ENCODE assay signal across 20 cellular contexts in the genomic region with DNA sequence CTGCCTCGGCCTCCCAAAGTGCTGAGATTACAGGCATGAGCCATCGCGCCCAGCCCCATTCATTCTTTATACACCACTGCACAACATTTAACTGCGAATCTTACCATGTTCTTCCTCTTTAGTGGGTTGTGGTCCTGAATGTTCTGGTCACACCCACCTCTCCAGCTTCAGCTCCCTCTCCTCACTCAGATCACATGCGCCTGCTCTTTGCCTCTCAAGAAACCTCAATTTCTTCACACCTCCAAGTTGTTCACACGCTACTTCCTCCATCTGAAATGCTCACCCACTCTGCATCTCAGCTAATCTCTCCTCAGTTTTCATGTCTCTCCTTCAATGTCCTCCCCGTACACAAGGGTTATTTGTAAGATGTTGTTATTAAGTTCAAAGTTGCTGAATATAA. TPM values are rescaled to one million over a fixed set of nuclear protein-coding genes. Genes with fewer than 3 reads are reported as not detected.
DNase-seq lines count a peak whose midpoint lies in the region; ATAC-seq, FAIRE-seq and TF ChIP-seq lines count a peak whose summit lies in the region.
"Had no signal": no experiment of that assay in that cellular context is flagged by ENCODE, and none has a peak within 500 bp of the region (broad histone marks: within the 10 kb centered on the region; RNA-seq: fewer than 3 reads in every experiment).

No MANE protein-coding gene starts in this region.

- no peak for ATAC-seq in GM23338
- ATAC-seq in K562 = no peak
- ATAC-seq in HG02642 (IDR thresholded peaks at IDR 0.05; ENCODE audit: poor library complexity, unreplicated experiment) = no peak
- ATAC-seq in Right ventricle myocardium inferior = no peak

- FAIRE-seq in K562 (lab: Jason Lieb, UNC) = no peak
- FAIRE-seq: A204.1, GM12892, H54 had no signal

- H3K9me1 ChIP-seq in K562 (ENCODE audit: control insufficient read depth, insufficient read depth, low read length) = no peaks in the 10 kb centered on the region

- H3K4me2 ChIP-seq in GM23338 (peak overlapping the region; percentile 91; the same call in 1 of the 2 replicates), K562 (ENCODE audit: insufficient read depth, low read length) (no peak overlapping the region)

- H3K9me2 ChIP-seq in GM23338 (ENCODE audit: insufficient read depth) = no peaks in the 10 kb centered on the region

- CTCF ChIA-PET in K562 (lab: Yijun Ruan, JAX; ENCODE audit: low intra/inter-chr PET ratio) = no interaction called here

- no peak for TF ChIP-seq EP300 in K562 (IDR thresholded peaks at IDR 0.05; ENCODE audit: low read length)

- no peak for TF ChIP-seq RAD21 in K562 (CRISPR knock-in tag; conservative IDR thresholded peaks at IDR 0.05 in 1 of 2, IDR thresholded peaks at IDR 0.05 in 1 of 2)

- peaks cover 28% of the 10 kb centered on the region for H3K27me3 ChIP-seq in GM23338 (ENCODE audit: insufficient read depth)
- H3K27me3 ChIP-seq in K562 (ENCODE audit: control insufficient read depth in 2 of 2, insufficient read depth in 2 of 2, low read length in 2 of 2) = peaks cover 20 to 47% of the 10 kb centered on the region in 2 experiments; a peak in 4 of 5 replicates

- 0 out of 2 replicates have a peak, but pooled peaks cover 4% of the 10 kb centered on the region for H3F3A ChIP-seq in GM23338 (replicated peaks; ENCODE audit: low read depth)

- no peak overlapping the region for H3K9ac ChIP-seq in K562 (ENCODE audit: insufficient read depth in 1 of 2, low read depth in 2 of 2, low read length in 2 of 2)

- H3K9me3 ChIP-seq in K562 (replicated peaks; ENCODE audit: control insufficient read depth, insufficient read depth, low read depth, low read length) = no peaks in the 10 kb centered on the region
- H3K9me3 ChIP-seq: BE2C had no signal

- no peak overlapping the region for H2AFZ ChIP-seq in GM23338
- H2AFZ ChIP-seq in K562 (ENCODE audit: low read depth, low read length) = no peak overlapping the region

- H3K4me1 ChIP-seq in GM23338 (ENCODE audit: insufficient read depth) (peaks cover 41% of the 10 kb centered on the region), K562 (replicated peaks in 1 of 2; ENCODE audit: control insufficient read depth in 2 of 2, insufficient read depth in 2 of 2, low read length in 2 of 2) (peaks cover 0 to 16% of the 10 kb centered on the region in 2 experiments; a peak in 3 of 5 replicates)
- H3K4me1 ChIP-seq: BE2C had no signal

- H3K36me3 Mint-ChIP-seq in GM23338 (ENCODE audit: low read depth) = no peaks in the 10 kb centered on the region

- TF ChIP-seq POLR2A in K562 (conservative IDR thresholded peaks at IDR 0.05) = no peak

- no peak overlapping the region for H3K27ac ChIP-seq in GM23338 (ENCODE audit: low read depth)
- H3K27ac ChIP-seq in K562 (ENCODE audit: extremely low read depth, low read depth, low read length) = no peak overlapping the region
- H3K27ac ChIP-seq: HL-60 had no signal

- H3K79me2 ChIP-seq in GM23338 (replicated peaks; ENCODE audit: insufficient read depth) = peaks cover 11% of the 10 kb centered on the region
- H3K79me2 ChIP-seq in K562 (ENCODE audit: control insufficient read depth, insufficient read depth, low read length) = no peaks in the 10 kb centered on the region

- TF ChIP-seq CTCF in GM23338 (conservative IDR thresholded peaks at IDR 0.05; ENCODE audit: low read depth in 2 of 2) (no peak), K562 (IDR thresholded peaks at IDR 0.05 in 2 of 3, conservative IDR thresholded peaks at IDR 0.05 in 1 of 3; ENCODE audit: insufficient read depth in 2 of 3, low read depth in 1 of 3, low read length in 3 of 3) (no peak)

- peaks cover 29% of the 10 kb centered on the region for H3K27me3 Mint-ChIP-seq in GM23338 (ENCODE audit: insufficient read depth, low read depth, poor library complexity)

- H3K4me3 ChIP-seq in GM23338 (peak overlapping the region; percentile 21; the same call in 1 of the 2 replicates), K562 (no peak overlapping the region)

- POLR2A ChIA-PET in K562 (lab: Yijun Ruan, JAX) = interaction anchor here (0.6 to 1.4 kb wide), 3 partner anchors 9 to 126 kb away, joined by 3 read pairs; no protein-coding TSS in a partner anchor

- H3K36me3 ChIP-seq in GM23338 (ENCODE audit: insufficient read depth) (no peaks in the 10 kb centered on the region), K562 (ENCODE audit: control insufficient read depth, insufficient read depth, low read length) (no peaks in the 10 kb centered on the region)
- H3K36me3 ChIP-seq: BE2C had no signal

- no peak overlapping the region for H3K4me3 Mint-ChIP-seq in GM23338
- H3K4me3 Mint-ChIP-seq: CD4-positive, alpha-beta T cell had no signal

- H3K4me1 Mint-ChIP-seq in GM23338 = peaks cover 39% of the 10 kb centered on the region

- DNase-seq in GM23338 (ENCODE audit: low spot score) (no peak), SKM-1 (lab: John Stamatoyannopoulos, UW; ENCODE audit: unreplicated experiment) (peak; percentile 81), K562 (ENCODE audit: extremely low read depth in 1 of 4, low spot score in 3 of 4) (no peak), amniotic stem cell (lab: John Stamatoyannopoulos, UW) (no peak), Right ventricle myocardium inferior (ENCODE audit: missing footprints) (no peak)
- DNase-seq in activated CD8-positive, alpha-beta memory T cell treated with anti-CD3 and anti-CD28 coated beads for 24 hours = no peak
- DNase-seq: ACHN; BE2C; C1 segment of cervical spinal cord; CD4-positive, alpha-beta T cell; DMS153; DMS79; GDM1; HCEC 1CT had no signal

- no TSS peak for BruUV-seq in K562 (replicated peaks; lab: Mats Ljungman, UMichigan)

- intact Hi-C loops in K562 (cut with micrococcal nuclease) (no loop called here), Right ventricle myocardium inferior (cut with DNase I) (no loop called here)

- H3K9me3 Mint-ChIP-seq in GM23338 = no peaks in the 10 kb centered on the region
- H3K9me3 Mint-ChIP-seq: CD4-positive, alpha-beta T cell had no signal

- H3K27ac Mint-ChIP-seq in GM23338 = no peak overlapping the region
- H3K27ac Mint-ChIP-seq: CD4-positive, alpha-beta T cell had no signal

- in situ Hi-C loops in K562 (cut with MboI) = no loop called here

- no peaks in the 10 kb centered on the region for H4K20me1 ChIP-seq in GM23338 (replicated peaks; ENCODE audit: insufficient read depth)
- H4K20me1 ChIP-seq in K562 (replicated peaks; ENCODE audit: control insufficient read depth, insufficient read depth, low read length) = no peaks in the 10 kb centered on the region

- WGBS in K562 (ENCODE audit: insufficient coverage, low coverage, missing lambda C conversion rate) = 18% methylated on average over 7 of the region's 7 CpGs

TF ChIP-seq in GM23338, 12 proteins besides CTCF, POLR2A, EP300 and RAD21:
- TF ChIP-seq ZNF331 (CRISPR knock-in tag; IDR thresholded peaks at IDR 0.05; ENCODE audit: low read depth) (no peak), ZNF114 (CRISPR knock-in tag; IDR thresholded peaks at IDR 0.05) (no peak), POLR2AphosphoS5 (IDR thresholded peaks at IDR 0.05; ENCODE audit: low read depth) (no peak), EZH2 (IDR thresholded peaks at IDR 0.05; ENCODE audit: low read depth, unreplicated experiment) (no peak), STAT1 (IDR thresholded peaks at IDR 0.05; ENCODE audit: unreplicated experiment) (no peak)

TF ChIP-seq in K562, 482 proteins besides CTCF, POLR2A, EP300 and RAD21:
- TF ChIP-seq TGIF2 (CRISPR knock-in tag; IDR thresholded peaks at IDR 0.05) (no peak), L3MBTL2 (IDR thresholded peaks at IDR 0.05) (peak; percentile 35; the same call in 1 of the 2 replicates)

RNA-seq across cellular contexts. Expression of gene PRR15, which starts 2.4 kb away (rescaled TPM):
- total RNA-seq in GM23338 (2014; rRNA removed; shearing (Covaris generic)) = 15.5 and 17.4 TPM in 2 replicates
- polyA plus RNA-seq in GM23338 (2016; fragmentation: Nextera tagmentation; extraction: Ambion mirVana) (8.5 and 9.6 TPM in 2 replicates), K562 (2011; rRNA removed) (not detected in 2 replicates), K562 (2014; fragmentation: Illumina TruSeq; extraction: Trizol) (not detected in 2 replicates), K562 (2014; fragmentation: Nextera tagmentation; extraction: Ambion mirVana) (not detected), K562 (2014; rRNA removed) (not detected in 2 replicates)
- total RNA-seq in K562 (2011; cell fraction: chromatin; rRNA removed; ENCODE audit: low replicate concordance) = not detected in 2 replicates
- total RNA-seq in K562 (2011; cell fraction: nucleolus; rRNA removed) = not detected in 2 replicates
- total RNA-seq in K562 (2011; cell fraction: nucleoplasm; rRNA removed) = not detected in 2 replicates
- total RNA-seq in K562 (2014; rRNA removed) (not detected in 2 replicates), K562 (2014; rRNA removed; fragmentation: Illumina TruSeq; extraction: Trizol) (not detected in 2 replicates), K562 (2015; rRNA removed; fragmentation: Illumina TruSeq; extraction: Trizol) (not detected in 2 replicates), K562 (2021) (not detected in 2 replicates), Right ventricle myocardium inferior (0.32 TPM)
- not detected in 2 replicates for polyA plus RNA-seq in K562 (2011; cell fraction: cytosol; rRNA removed)
- polyA plus RNA-seq in K562 (2011; cell fraction: nucleus; rRNA removed) = not detected in 2 replicates
- polyA plus RNA-seq in K562 (2012) = not detected in 2 replicates
- not detected in 2 replicates for polyA minus RNA-seq in K562 (2011; rRNA and poly(A)+ RNA removed)
- not detected in 2 replicates for polyA minus RNA-seq in K562 (2011; cell fraction: cytosol; rRNA and poly(A)+ RNA removed)
- polyA minus RNA-seq in K562 (2011; cell fraction: nucleus; rRNA and poly(A)+ RNA removed) = not detected in 2 replicates
- total RNA-seq: CD4-positive, alpha-beta T cell; HT1080 had no signal

Comparison
In these comparisons a context has a peak if more than half of its experiments do, and no peak if none do; other contexts are left out.
1. RNA of gene PRR15, which starts 2.4 kb away (total RNA-seq): 15.5 to 17.4 TPM in GM23338; 0.32 TPM in Right ventricle myocardium inferior (single experiment) and not detected in K562; every median in the first group is over 10 times any median in the second.